Comparison of ENCODE assay signal across 19 cellular contexts in the genomic region with DNA sequence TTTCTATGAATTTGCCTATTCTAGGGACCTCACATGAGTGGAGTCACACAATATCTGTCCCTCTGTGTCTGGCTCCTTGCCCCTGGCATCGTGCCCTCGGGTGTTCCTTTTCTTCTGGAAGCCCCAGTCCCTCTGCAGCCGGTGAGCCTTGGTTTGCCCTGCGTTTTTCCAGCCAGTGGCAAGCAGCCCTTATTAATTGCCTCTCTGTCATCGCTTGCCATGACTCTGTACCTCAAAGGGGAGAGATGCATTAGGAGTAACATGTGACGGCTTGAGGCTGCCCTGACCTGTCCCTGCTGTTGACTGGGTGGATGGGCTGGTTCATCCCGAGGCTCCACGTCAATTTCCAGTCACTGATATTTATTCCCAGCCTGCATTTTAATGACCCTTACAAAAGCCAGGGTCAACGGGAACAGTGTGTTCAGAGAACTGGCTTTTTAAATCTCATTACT.
DNase-seq lines count a peak whose midpoint lies in the region; ATAC-seq and TF ChIP-seq lines count a peak whose summit lies in the region.
"Had no signal": no experiment of that assay in that cellular context is flagged by ENCODE, and none has a peak within 500 bp of the region (broad histone marks: within the 10 kb centered on the region; RNA-seq: fewer than 3 reads in every experiment).

No MANE protein-coding gene starts in this region.

- TF ChIP-seq CTCF in thoracic aorta (IDR thresholded peaks at IDR 0.05), result no peak

- DNase-seq in NCI-H2029 (lab: John Stamatoyannopoulos, UW) (peak; percentile 57), astrocyte of the hippocampus (ENCODE audit: low read depth, low spot score) (peak; percentile 46), medulla oblongata (ENCODE audit: extremely low spot score) (peak; percentile 81), thoracic aorta (ENCODE audit: low spot score) (no peak), H4 (ENCODE audit: low spot score) (no peak)
- DNase-seq in activated T-cell treated with anti-CD3 and anti-CD28 coated beads, Interleukin-2, amount 50 U/mL, for 72 hours, result no peak
- no peak for DNase-seq in stimulated activated CD8-positive, alpha-beta memory T cell treated with anti-CD3 and anti-CD28 coated beads, Interleukin-4, amount 100 ng/mL, for 48 hours
- DNase-seq: activated CD4-positive, alpha-beta T cell treated with anti-CD3 and anti-CD28 coated beads for 48 hours; AML-193; GF-D8; MV-4-11; occipital lobe; stimulated activated CD4-positive, alpha-beta T cell treated with anti-CD3 and anti-CD28 coated beads, Interleukin-4, amount 100 ng/mL, for 1 hour; SW 1271 had no signal

- peaks cover 7 to 39% of the 10 kb centered on the region in 2 donors for H3K4me1 ChIP-seq in thoracic aorta (ENCODE audit: control insufficient read depth in 1 of 2, low read depth in 2 of 2)

- no peaks in the 10 kb centered on the region for H3K9me3 Mint-ChIP-seq in activated T-cell treated with anti-CD3 and anti-CD28 coated beads, Interleukin-2, amount 50 U/mL, for 72 hours

- no peaks in the 10 kb centered on the region for H3K4me1 Mint-ChIP-seq in activated T-cell treated with anti-CD3 and anti-CD28 coated beads, Interleukin-2, amount 50 U/mL, for 72 hours (ENCODE audit: low read depth)

- H3K9me3 ChIP-seq in thoracic aorta, result no peaks in the 10 kb centered on the region

- no peaks in the 10 kb centered on the region for H3K36me3 Mint-ChIP-seq in activated T-cell treated with anti-CD3 and anti-CD28 coated beads, Interleukin-2, amount 50 U/mL, for 72 hours (ENCODE audit: insufficient read depth in 2 of 2)

- no peaks in the 10 kb centered on the region for H3K27me3 ChIP-seq in thoracic aorta (replicated peaks; ENCODE audit: insufficient read depth)

- H3K4me3 ChIP-seq in thoracic aorta, result no peak overlapping the region
- H3K4me3 ChIP-seq: GM12878, K562, skin epidermis had no signal

- peak overlapping the region; percentile 70 to 72 for H3K27ac ChIP-seq in thoracic aorta
- H3K27ac ChIP-seq: skin epidermis had no signal

- no peak overlapping the region for H3K27ac Mint-ChIP-seq in activated T-cell treated with anti-CD3 and anti-CD28 coated beads, Interleukin-2, amount 50 U/mL, for 72 hours

- ATAC-seq in thoracic aorta (ENCODE audit: insufficient number of reproducible peaks, low FRiP score, low read depth) (peak; percentile 60), GM18498 (IDR thresholded peaks at IDR 0.05; ENCODE audit: unreplicated experiment) (no peak)
- no peak for ATAC-seq in activated T-cell treated with anti-CD3 and anti-CD28 coated beads, Interleukin-2, amount 50 U/mL, for 72 hours (replicated peaks in 1 of 2)
- ATAC-seq: GM12878, K562, left lobe of liver had no signal

- H3K4me3 Mint-ChIP-seq in activated T-cell treated with anti-CD3 and anti-CD28 coated beads, Interleukin-2, amount 50 U/mL, for 72 hours, result no peak overlapping the region

- peaks cover 33% of the 10 kb centered on the region for H3K27me3 Mint-ChIP-seq in activated T-cell treated with anti-CD3 and anti-CD28 coated beads, Interleukin-2, amount 50 U/mL, for 72 hours (ENCODE audit: low read depth)

- no peaks in the 10 kb centered on the region for H3K36me3 ChIP-seq in thoracic aorta

Comparison
In these comparisons a context has a peak if more than half of its experiments do, and no peak if none do; other contexts are left out.
1. DNase-seq: peak in NCI-H2029 (single experiment), astrocyte of the hippocampus (single experiment) and medulla oblongata (single experiment); none in thoracic aorta (single experiment), H4 (single experiment), activated T-cell treated with anti-CD3 and anti-CD28 coated beads, Interleukin-2, amount 50 U/mL, for 72 hours (0 of 2) and stimulated activated CD8-positive, alpha-beta memory T cell treated with anti-CD3 and anti-CD28 coated beads, Interleukin-4, amount 100 ng/mL, for 48 hours (single experiment).